ENCODE assay signal across 21 cellular contexts in the genomic region with DNA sequence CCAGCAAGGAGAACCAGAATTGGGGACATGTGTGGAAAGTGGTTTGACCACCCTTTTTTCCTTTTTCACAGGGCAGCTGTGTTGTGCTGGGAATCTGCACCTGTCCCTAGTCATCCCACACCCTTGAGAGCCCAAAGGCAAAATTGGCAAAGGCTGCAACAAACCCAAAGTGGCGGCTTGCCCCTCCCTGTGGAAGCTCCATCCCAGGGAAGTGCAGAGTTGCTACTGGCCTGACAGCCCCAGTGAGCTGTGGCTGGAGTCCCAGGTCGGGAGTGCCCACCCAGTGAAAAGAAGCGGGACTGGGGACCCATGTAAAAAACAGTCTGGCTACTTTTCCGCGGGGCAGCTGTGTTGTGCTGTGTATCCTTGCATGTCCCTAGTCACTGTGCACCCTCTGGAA.
"Had no signal": no experiment of that assay in that cellular context is flagged by ENCODE, and none has a peak within 500 bp of the region (broad histone marks: within the 10 kb centered on the region; RNA-seq: fewer than 3 reads in every experiment).

No MANE protein-coding gene starts in this region.

- H3K36me3 ChIP-seq: colonic mucosa, esophagus squamous epithelium, gastrocnemius medialis, heart right ventricle, left lung, lower lobe of right lung had no signal

- H3K4me3 ChIP-seq: colonic mucosa, esophagus squamous epithelium, gastrocnemius medialis, heart right ventricle, left lung, lower lobe of right lung, mucosa of descending colon had no signal

- DNase-seq: colonic mucosa; cortex of kidney; effector CD8-positive, alpha-beta T cell; effector memory CD8-positive, alpha-beta T cell; endodermal cell; erythroblast; esophagus squamous epithelium; foreskin fibroblast; foreskin melanocyte; gastrocnemius medialis; glutamatergic neuron; head of caudate nucleus; heart right ventricle; hippocampal formation; left cardiac atrium; left ventricle myocardium superior; lower lobe of right lung; mesenchymal stem cell had no signal

- H3K9me3 ChIP-seq: colonic mucosa, gastrocnemius medialis, lower lobe of right lung, mucosa of descending colon had no signal

- H3K27me3 ChIP-seq: colonic mucosa, esophagus squamous epithelium, gastrocnemius medialis, heart right ventricle, left lung had no signal

- H3K27ac ChIP-seq: colonic mucosa, epithelial cell of prostate, esophagus squamous epithelium, gastrocnemius medialis, heart right ventricle, left lung, lower lobe of right lung had no signal

- H3K4me1 ChIP-seq: colonic mucosa, esophagus squamous epithelium, gastrocnemius medialis, heart right ventricle, left lung, lower lobe of right lung had no signal
